In the genomic region with DNA sequence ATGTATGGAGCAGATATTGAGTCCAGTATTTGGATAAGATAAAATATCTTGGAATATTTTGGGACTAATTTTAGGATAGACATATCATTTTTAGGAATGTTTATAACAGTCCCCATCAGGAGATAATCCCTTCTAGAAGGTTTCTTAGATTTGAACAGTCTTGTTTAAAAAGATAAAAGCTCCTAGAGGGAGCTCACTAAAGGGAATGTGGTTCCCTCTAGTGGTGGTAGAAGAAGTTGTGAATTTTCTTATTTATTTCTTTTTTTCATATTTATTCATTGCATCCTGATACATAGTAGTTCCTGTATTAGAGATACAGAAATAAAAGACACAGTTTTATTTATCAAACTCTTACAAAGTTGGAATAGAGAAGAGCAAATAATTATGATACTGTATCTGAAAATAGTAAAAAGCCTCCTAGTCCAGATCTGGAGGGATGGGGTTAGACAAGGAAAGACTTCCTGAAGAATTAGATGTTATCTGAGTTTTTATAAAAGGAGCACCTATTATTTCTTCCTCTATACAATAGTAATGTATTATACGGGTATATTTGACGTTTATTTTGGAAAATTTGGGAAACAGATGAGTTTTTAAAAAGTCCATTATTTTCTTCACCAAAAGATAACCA, we compare ENCODE assay signal across 8 cellular contexts. TPM values are rescaled to one million over a fixed set of nuclear protein-coding genes. Genes with fewer than 3 reads are reported as not detected.
A peak's percentile ranks its signal among the peaks of the same experiment; 100 is the strongest.
DNase-seq lines count a peak whose midpoint lies in the region; ATAC-seq and TF ChIP-seq lines count a peak whose summit lies in the region.

No MANE protein-coding gene starts in this region.

- no peaks in the 10 kb centered on the region for H3K4me1 Mint-ChIP-seq in CD14-positive monocyte
- no peaks in the 10 kb centered on the region for H3K4me1 Mint-ChIP-seq in activated CD4-positive, alpha-beta T cell treated with anti-CD3 and anti-CD28 coated beads, Interleukin-2, amount 10 ng/mL, durations not matched to agents 24 days and 14 days

- H3K27ac Mint-ChIP-seq in CD14-positive monocyte, result no peak overlapping the region
- H3K27ac Mint-ChIP-seq in activated CD4-positive, alpha-beta T cell treated with anti-CD3 and anti-CD28 coated beads, Interleukin-2, amount 10 ng/mL, durations not matched to agents 24 days and 14 days, result no peak overlapping the region

- H3K27ac ChIP-seq in coronary artery, result no peak overlapping the region

- TF ChIP-seq CTCF in CD14-positive monocyte (IDR thresholded peaks at IDR 0.05) (peak; percentile 84), coronary artery (IDR thresholded peaks at IDR 0.05) (peak; percentile 62)

- no peaks in the 10 kb centered on the region for H3K36me3 Mint-ChIP-seq in CD14-positive monocyte
- H3K36me3 Mint-ChIP-seq in activated CD4-positive, alpha-beta T cell treated with anti-CD3 and anti-CD28 coated beads, Interleukin-2, amount 10 ng/mL, durations not matched to agents 24 days and 14 days (ENCODE audit: low read depth), result no peaks in the 10 kb centered on the region

- CTCF ChIA-PET in HEK293T (lab: Yijun Ruan, JAX), result interaction anchor here (0.6 to 1.0 kb wide), 9 partner anchors 16 to 552 kb away, joined by 3 to 6 read pairs (median 3); no protein-coding TSS in a partner anchor

- ATAC-seq in GM18868 (IDR thresholded peaks at IDR 0.05; ENCODE audit: unreplicated experiment), result no peak

- no peak for DNase-seq in CD14-positive monocyte (ENCODE audit: low spot score)
- DNase-seq in HEK293T (ENCODE audit: extremely low spot score), result peak; percentile 18
- peak; percentile 63 for DNase-seq in NCI-H82 (lab: John Stamatoyannopoulos, UW)
- no peak for DNase-seq in coronary artery (ENCODE audit: low spot score)
- DNase-seq in myocyte (ENCODE audit: low read depth), result peak; percentile 71
- DNase-seq in activated CD4-positive, alpha-beta T cell treated with anti-CD3 and anti-CD28 coated beads, Interleukin-2, amount 10 ng/mL, durations not matched to agents 24 days and 14 days, result no peak
- no peak for DNase-seq in activated effector memory CD4-positive, alpha-beta T cell treated with Interleukin-2 at 50 U/mL for 16 hours

- peaks cover 5 to 14% (median 13%) of the 10 kb centered on the region in 3 donors for H3K27me3 Mint-ChIP-seq in CD14-positive monocyte (ENCODE audit: low read depth in 3 of 3)
- peaks cover 17% of the 10 kb centered on the region for H3K27me3 Mint-ChIP-seq in activated CD4-positive, alpha-beta T cell treated with anti-CD3 and anti-CD28 coated beads, Interleukin-2, amount 10 ng/mL, durations not matched to agents 24 days and 14 days

- peaks cover 0 to 2% (median 0%) of the 10 kb centered on the region in 7 donors for H3K9me3 Mint-ChIP-seq in CD14-positive monocyte
- H3K9me3 Mint-ChIP-seq in activated CD4-positive, alpha-beta T cell treated with anti-CD3 and anti-CD28 coated beads, Interleukin-2, amount 10 ng/mL, durations not matched to agents 24 days and 14 days, result no peaks in the 10 kb centered on the region

- intact Hi-C loops in CD14-positive monocyte (cut with micrococcal nuclease), result loop anchor here in 1 of 2 donors (10.0 kb wide), 2 partner anchors 514 to 684 kb away; partner anchors contain the start of gene KLHDC10
- intact Hi-C loops in activated CD4-positive, alpha-beta T cell treated with anti-CD3 and anti-CD28 coated beads, Interleukin-2, amount 10 ng/mL, durations not matched to agents 24 days and 14 days (cut with micrococcal nuclease), result loop anchor here (1.0 to 5.0 kb wide), 4 partner anchors 272 to 696 kb away; no protein-coding TSS in a partner anchor

- POLR2A ChIA-PET in HEK293T (lab: Yijun Ruan, JAX), result no interaction called here

- H3K4me3 Mint-ChIP-seq in CD14-positive monocyte, result no peak overlapping the region
- no peak overlapping the region for H3K4me3 Mint-ChIP-seq in activated CD4-positive, alpha-beta T cell treated with anti-CD3 and anti-CD28 coated beads, Interleukin-2, amount 10 ng/mL, durations not matched to agents 24 days and 14 days

- H3K4me3 ChIP-seq in coronary artery, result no peak overlapping the region

TF ChIP-seq in HEK293T, 16 proteins besides CTCF, POLR2A, EP300 and RAD21:
- TF ChIP-seq, protein P1, sequence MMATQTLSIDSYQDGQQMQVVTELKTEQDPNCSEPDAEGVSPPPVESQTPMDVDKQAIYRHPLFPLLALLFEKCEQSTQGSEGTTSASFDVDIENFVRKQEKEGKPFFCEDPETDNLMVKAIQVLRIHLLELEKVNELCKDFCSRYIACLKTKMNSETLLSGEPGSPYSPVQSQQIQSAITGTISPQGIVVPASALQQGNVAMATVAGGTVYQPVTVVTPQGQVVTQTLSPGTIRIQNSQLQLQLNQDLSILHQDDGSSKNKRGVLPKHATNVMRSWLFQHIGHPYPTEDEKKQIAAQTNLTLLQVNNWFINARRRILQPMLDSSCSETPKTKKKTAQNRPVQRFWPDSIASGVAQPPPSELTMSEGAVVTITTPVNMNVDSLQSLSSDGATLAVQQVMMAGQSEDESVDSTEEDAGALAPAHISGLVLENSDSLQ (IDR thresholded peaks at IDR 0.05), result no peak
- TF ChIP-seq FOXK2 (IDR thresholded peaks at IDR 0.05), result no peak
- no peak for TF ChIP-seq NFRKB (IDR thresholded peaks at IDR 0.05)
- TF ChIP-seq L3MBTL2 (conservative IDR thresholded peaks at IDR 0.05), result no peak
- TF ChIP-seq SUZ12 (IDR thresholded peaks at IDR 0.05), result no peak
- no peak for TF ChIP-seq SP1 (IDR thresholded peaks at IDR 0.05)
- no peak for TF ChIP-seq FOXM1 (IDR thresholded peaks at IDR 0.05; ENCODE audit: borderline replicate concordance)
- no peak for TF ChIP-seq BHLHE40 (IDR thresholded peaks at IDR 0.05; ENCODE audit: borderline replicate concordance)
- no peak for TF ChIP-seq HDGF (IDR thresholded peaks at IDR 0.05; ENCODE audit: borderline replicate concordance)
- no peak for TF ChIP-seq ZNF384 (IDR thresholded peaks at IDR 0.05)
- no peak for TF ChIP-seq FOXA1 (IDR thresholded peaks at IDR 0.05)
- TF ChIP-seq TARDBP (IDR thresholded peaks at IDR 0.05), result no peak
- no peak for TF ChIP-seq CTBP1 (IDR thresholded peaks at IDR 0.05; ENCODE audit: borderline replicate concordance)
- TF ChIP-seq LEF1 (IDR thresholded peaks at IDR 0.05; ENCODE audit: borderline replicate concordance), result no peak
- TF ChIP-seq ARNT (IDR thresholded peaks at IDR 0.05), result no peak
- no peak for TF ChIP-seq ELF4 (IDR thresholded peaks at IDR 0.05)

RNA-seq across cellular contexts. Expression of gene KLF14, which starts 24.5 kb away (rescaled TPM):
- polyA plus RNA-seq in CD14-positive monocyte, result not detected
- total RNA-seq in myocyte, result not detected in 2 replicates
- not detected for polyA plus RNA-seq in myocyte (2012)
- not detected in 2 replicates for total RNA-seq in activated CD4-positive, alpha-beta T cell treated with anti-CD3 and anti-CD28 coated beads, Interleukin-2, amount 10 ng/mL, durations not matched to agents 24 days and 14 days

Comparison
In these comparisons a context has a peak if more than half of its experiments do, and no peak if none do; other contexts are left out.
1. DNase-seq: peak in HEK293T (single experiment), NCI-H82 (single experiment) and myocyte (single experiment); none in CD14-positive monocyte (single experiment), coronary artery (single experiment), activated CD4-positive, alpha-beta T cell treated with anti-CD3 and anti-CD28 coated beads, Interleukin-2, amount 10 ng/mL, durations not matched to agents 24 days and 14 days (single experiment) and activated effector memory CD4-positive, alpha-beta T cell treated with Interleukin-2 at 50 U/mL for 16 hours (single experiment).